ENCODE assay signal across 25 cellular contexts in the genomic region with DNA sequence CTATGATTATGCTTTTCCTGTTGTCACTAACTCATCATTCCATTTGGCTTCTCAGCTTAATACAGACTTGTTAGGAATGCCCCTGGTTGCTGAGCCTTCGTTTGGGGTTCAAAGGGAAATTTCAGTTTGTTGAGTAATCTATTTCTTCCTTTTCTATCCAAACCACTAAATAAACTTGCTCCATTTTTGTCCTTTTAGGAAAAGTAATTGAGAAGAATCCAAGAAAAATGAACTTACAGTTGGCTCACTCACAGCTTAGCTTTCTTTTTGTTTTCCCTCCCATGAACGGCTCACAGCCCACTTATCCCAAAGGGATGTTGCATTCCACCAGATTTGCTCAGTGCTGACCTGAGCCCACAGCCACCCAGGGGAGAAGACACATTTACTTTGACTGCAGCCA.
A peak's percentile ranks its signal among the peaks of the same experiment; 100 is the strongest.
DNase-seq lines count a peak whose midpoint lies in the region; ATAC-seq and TF ChIP-seq lines count a peak whose summit lies in the region.
"Had no signal": no experiment of that assay in that cellular context is flagged by ENCODE, and none has a peak within 500 bp of the region (broad histone marks: within the 10 kb centered on the region; RNA-seq: fewer than 3 reads in every experiment).

No MANE protein-coding gene starts in this region.

- no peaks in the 10 kb centered on the region for H3K9me3 Mint-ChIP-seq in mesothelial cell of epicardium
- H3K9me3 Mint-ChIP-seq in type B pancreatic cell: no peaks in the 10 kb centered on the region
- H3K9me3 Mint-ChIP-seq in WTC11: peaks cover 59% of the 10 kb centered on the region
- H3K9me3 Mint-ChIP-seq: activated naive CD8-positive, alpha-beta T cell treated with anti-CD3 and anti-CD28 coated beads, Interleukin-2, amount 10 ng/mL, durations not matched to agents 7 days and 5 days; activated T-cell treated with anti-CD3 and anti-CD28 coated beads, Interleukin-2, amount 50 U/mL, for 24 hours; brain had no signal

- POLR2A ChIA-PET in WTC11 (lab: Charles Lee): no interaction called here

- no peak overlapping the region for H3K4me3 ChIP-seq in choroid plexus epithelial cell (ENCODE audit: low read depth, low read length)
- H3K4me3 ChIP-seq: coronary artery, gastroesophageal sphincter, GM23248, hepatocyte, left lung, skin epidermis, upper lobe of right lung had no signal

- DNase-seq in LHCN-M2 (ENCODE audit: low read depth) (peak; percentile 5), choroid plexus epithelial cell (ENCODE audit: low read depth) (peak; percentile 16), mesothelial cell of epicardium (ENCODE audit: low spot score in 2 of 2, unreplicated experiment in 2 of 2) (no peak), type B pancreatic cell (ENCODE audit: extremely low spot score, unreplicated experiment) (no peak), RPMI8226 (no peak), WTC11 (ENCODE audit: low spot score) (no peak)
- DNase-seq: activated CD4-positive, alpha-beta T cell treated with anti-CD3 and anti-CD28 coated beads for 48 hours; activated gamma-delta T cell; activated naive CD8-positive, alpha-beta T cell treated with anti-CD3 and anti-CD28 coated beads, Interleukin-2, amount 10 ng/mL, durations not matched to agents 7 days and 5 days; activated T-cell treated with anti-CD3 and anti-CD28 coated beads, Interleukin-2, amount 50 U/mL, for 24 hours; CD4-positive, alpha-beta T cell; GM23248; left lung; MV-4-11; naive thymus-derived CD4-positive, alpha-beta T cell; NCI-H510A treated with DMSO at 0.1 percent for 48 hours; occipital lobe; upper lobe of right lung had no signal

- H3K4me3 Mint-ChIP-seq in mesothelial cell of epicardium: no peak overlapping the region
- no peak overlapping the region for H3K4me3 Mint-ChIP-seq in type B pancreatic cell
- H3K4me3 Mint-ChIP-seq in WTC11: no peak overlapping the region
- H3K4me3 Mint-ChIP-seq: activated naive CD8-positive, alpha-beta T cell treated with anti-CD3 and anti-CD28 coated beads, Interleukin-2, amount 10 ng/mL, durations not matched to agents 7 days and 5 days; activated T-cell treated with anti-CD3 and anti-CD28 coated beads, Interleukin-2, amount 50 U/mL, for 24 hours; brain; CD4-positive, alpha-beta T cell; naive thymus-derived CD4-positive, alpha-beta T cell had no signal

- ATAC-seq in GM18498 (IDR thresholded peaks at IDR 0.05; ENCODE audit: unreplicated experiment) (no peak), WTC11 (no peak)
- ATAC-seq: gastroesophageal sphincter; left lung; naive thymus-derived CD4-positive, alpha-beta T cell; Right ventricle myocardium inferior; upper lobe of right lung had no signal

- H3K4me1 Mint-ChIP-seq in mesothelial cell of epicardium: peaks cover 34% of the 10 kb centered on the region
- peaks cover 34% of the 10 kb centered on the region for H3K4me1 Mint-ChIP-seq in type B pancreatic cell (ENCODE audit: unreplicated experiment)
- 0 out of 2 replicates have a peak, but pooled peaks cover 4% of the 10 kb centered on the region for H3K4me1 Mint-ChIP-seq in WTC11
- H3K4me1 Mint-ChIP-seq: activated naive CD8-positive, alpha-beta T cell treated with anti-CD3 and anti-CD28 coated beads, Interleukin-2, amount 10 ng/mL, durations not matched to agents 7 days and 5 days had no signal

- H3K36me3 Mint-ChIP-seq in mesothelial cell of epicardium (no peaks in the 10 kb centered on the region), type B pancreatic cell (no peaks in the 10 kb centered on the region), WTC11 (peaks cover 41% of the 10 kb centered on the region)
- H3K36me3 Mint-ChIP-seq: activated naive CD8-positive, alpha-beta T cell treated with anti-CD3 and anti-CD28 coated beads, Interleukin-2, amount 10 ng/mL, durations not matched to agents 7 days and 5 days; brain; naive thymus-derived CD4-positive, alpha-beta T cell had no signal

- H3K27me3 Mint-ChIP-seq in mesothelial cell of epicardium (ENCODE audit: low read depth): peaks cover 7% of the 10 kb centered on the region
- peaks cover 3% of the 10 kb centered on the region for H3K27me3 Mint-ChIP-seq in type B pancreatic cell
- peaks cover 15% of the 10 kb centered on the region for H3K27me3 Mint-ChIP-seq in WTC11 (ENCODE audit: low read depth)
- H3K27me3 Mint-ChIP-seq: activated naive CD8-positive, alpha-beta T cell treated with anti-CD3 and anti-CD28 coated beads, Interleukin-2, amount 10 ng/mL, durations not matched to agents 7 days and 5 days; activated T-cell treated with anti-CD3 and anti-CD28 coated beads, Interleukin-2, amount 50 U/mL, for 24 hours; CD4-positive, alpha-beta T cell had no signal

- H3K27ac Mint-ChIP-seq in mesothelial cell of epicardium (peak overlapping the region; percentile 49), type B pancreatic cell (peak overlapping the region; percentile 17), WTC11 (no peak overlapping the region)
- H3K27ac Mint-ChIP-seq: activated naive CD8-positive, alpha-beta T cell treated with anti-CD3 and anti-CD28 coated beads, Interleukin-2, amount 10 ng/mL, durations not matched to agents 7 days and 5 days; activated T-cell treated with anti-CD3 and anti-CD28 coated beads, Interleukin-2, amount 50 U/mL, for 24 hours; brain; CD4-positive, alpha-beta T cell; naive thymus-derived CD4-positive, alpha-beta T cell had no signal

- TF ChIP-seq CTCF in choroid plexus epithelial cell (conservative IDR thresholded peaks at IDR 0.05; ENCODE audit: low read depth, low read length): no peak
- no peak for TF ChIP-seq CTCF in mesothelial cell of epicardium (IDR thresholded peaks at IDR 0.05; ENCODE audit: unreplicated experiment)
- no peak for TF ChIP-seq CTCF in type B pancreatic cell (conservative IDR thresholded peaks at IDR 0.05)
- TF ChIP-seq CTCF in WTC11 (IDR thresholded peaks at IDR 0.05): no peak

- CTCF ChIA-PET in WTC11 (lab: Charles Lee): no interaction called here

TF ChIP-seq in WTC11, 78 proteins besides CTCF, POLR2A, EP300 and RAD21:
- TF ChIP-seq IRF2 (CRISPR knock-in tag; IDR thresholded peaks at IDR 0.05; ENCODE audit: borderline replicate concordance, low read depth) (no peak), GTF2I (CRISPR knock-in tag; conservative IDR thresholded peaks at IDR 0.05) (no peak), CREM (CRISPR knock-in tag; IDR thresholded peaks at IDR 0.05) (no peak), NR3C1 (CRISPR knock-in tag; conservative IDR thresholded peaks at IDR 0.05; ENCODE audit: low read depth) (no peak), NR2C2 (CRISPR knock-in tag; IDR thresholded peaks at IDR 0.05) (no peak), ETV6 (CRISPR knock-in tag; IDR thresholded peaks at IDR 0.05) (no peak), ESRRA (CRISPR knock-in tag; IDR thresholded peaks at IDR 0.05; ENCODE audit: borderline replicate concordance) (no peak)
- TF ChIP-seq, protein P1, sequence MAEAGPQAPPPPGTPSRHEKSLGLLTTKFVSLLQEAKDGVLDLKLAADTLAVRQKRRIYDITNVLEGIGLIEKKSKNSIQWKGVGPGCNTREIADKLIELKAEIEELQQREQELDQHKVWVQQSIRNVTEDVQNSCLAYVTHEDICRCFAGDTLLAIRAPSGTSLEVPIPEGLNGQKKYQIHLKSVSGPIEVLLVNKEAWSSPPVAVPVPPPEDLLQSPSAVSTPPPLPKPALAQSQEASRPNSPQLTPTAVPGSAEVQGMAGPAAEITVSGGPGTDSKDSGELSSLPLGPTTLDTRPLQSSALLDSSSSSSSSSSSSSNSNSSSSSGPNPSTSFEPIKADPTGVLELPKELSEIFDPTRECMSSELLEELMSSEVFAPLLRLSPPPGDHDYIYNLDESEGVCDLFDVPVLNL (CRISPR knock-in tag; IDR thresholded peaks at IDR 0.05; ENCODE audit: borderline replicate concordance, low read depth): no peak
- TF ChIP-seq, protein P2, sequence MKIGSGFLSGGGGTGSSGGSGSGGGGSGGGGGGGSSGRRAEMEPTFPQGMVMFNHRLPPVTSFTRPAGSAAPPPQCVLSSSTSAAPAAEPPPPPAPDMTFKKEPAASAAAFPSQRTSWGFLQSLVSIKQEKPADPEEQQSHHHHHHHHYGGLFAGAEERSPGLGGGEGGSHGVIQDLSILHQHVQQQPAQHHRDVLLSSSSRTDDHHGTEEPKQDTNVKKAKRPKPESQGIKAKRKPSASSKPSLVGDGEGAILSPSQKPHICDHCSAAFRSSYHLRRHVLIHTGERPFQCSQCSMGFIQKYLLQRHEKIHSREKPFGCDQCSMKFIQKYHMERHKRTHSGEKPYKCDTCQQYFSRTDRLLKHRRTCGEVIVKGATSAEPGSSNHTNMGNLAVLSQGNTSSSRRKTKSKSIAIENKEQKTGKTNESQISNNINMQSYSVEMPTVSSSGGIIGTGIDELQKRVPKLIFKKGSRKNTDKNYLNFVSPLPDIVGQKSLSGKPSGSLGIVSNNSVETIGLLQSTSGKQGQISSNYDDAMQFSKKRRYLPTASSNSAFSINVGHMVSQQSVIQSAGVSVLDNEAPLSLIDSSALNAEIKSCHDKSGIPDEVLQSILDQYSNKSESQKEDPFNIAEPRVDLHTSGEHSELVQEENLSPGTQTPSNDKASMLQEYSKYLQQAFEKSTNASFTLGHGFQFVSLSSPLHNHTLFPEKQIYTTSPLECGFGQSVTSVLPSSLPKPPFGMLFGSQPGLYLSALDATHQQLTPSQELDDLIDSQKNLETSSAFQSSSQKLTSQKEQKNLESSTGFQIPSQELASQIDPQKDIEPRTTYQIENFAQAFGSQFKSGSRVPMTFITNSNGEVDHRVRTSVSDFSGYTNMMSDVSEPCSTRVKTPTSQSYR (CRISPR knock-in tag; IDR thresholded peaks at IDR 0.05): no peak
TF ChIP-seq in WTC11: peak in this region for 0.

Comparison
In these comparisons a context has a peak if more than half of its experiments do, and no peak if none do; other contexts are left out.
1. DNase-seq: peak in LHCN-M2 (single experiment) and choroid plexus epithelial cell (single experiment); none in mesothelial cell of epicardium (0 of 2), type B pancreatic cell (single experiment), RPMI8226 (single experiment) and WTC11 (single experiment).